In genomic region chr22:49514211-49514610, GRCh38 we compare ENCODE assay signal across 21 cellular contexts.
"Had no signal": no experiment of that assay in that cellular context is flagged by ENCODE, and none has a peak within 500 bp of the region (broad histone marks: within the 10 kb centered on the region; RNA-seq: fewer than 3 reads in every experiment).

No MANE protein-coding gene starts in this region.

- H3K27ac ChIP-seq: brain microvascular endothelial cell, coronary artery, heart left ventricle, sigmoid colon, upper lobe of left lung had no signal

- H3K4me1 ChIP-seq: heart left ventricle, sigmoid colon had no signal

- ATAC-seq: activated CD4-positive, alpha-beta T cell treated with anti-CD3 and anti-CD28 coated beads for 36 hours; activated T-helper 17 cell treated with anti-CD3 and anti-CD28 coated beads, Interleukin-2, amount 50 U/mL, for 72 hours; heart left ventricle; left cardiac atrium; mucosa of descending colon; T-cell had no signal

- H3K27me3 ChIP-seq: brain microvascular endothelial cell, upper lobe of left lung had no signal

- DNase-seq: activated CD4-positive, alpha-beta T cell treated with anti-CD3 and anti-CD28 coated beads for 36 hours; activated CD4-positive, alpha-beta T cell treated with anti-CD3 and anti-CD28 coated beads, Interleukin-2, amount 50 U/mL, for 4 hours; activated CD8-positive, alpha-beta memory T cell treated with anti-CD3 and anti-CD28 coated beads for 24 hours; activated CD8-positive, alpha-beta memory T cell treated with anti-CD3 and anti-CD28 coated beads, Interleukin-2, amount 50 U/mL, for 4 hours; activated naive CD4-positive, alpha-beta T cell treated with anti-CD3 and anti-CD28 coated beads for 36 hours; aorta; brain microvascular endothelial cell; central memory CD4-positive, alpha-beta T cell; heart left ventricle; left cardiac atrium; mucosa of descending colon; sigmoid colon; stimulated activated CD4-positive, alpha-beta T cell treated with anti-CD3 and anti-CD28 coated beads, Interleukin-4, amount 100 ng/mL, for 1 hour; stimulated activated naive CD4-positive, alpha-beta T cell treated with Interleukin-2 at 50 U/mL for 16 hours; T-cell; upper lobe of left lung had no signal

- H3K4me3 ChIP-seq: coronary artery, heart left ventricle, mucosa of descending colon, sigmoid colon, smooth muscle cell, upper lobe of left lung had no signal

- H3K36me3 ChIP-seq: brain microvascular endothelial cell, heart left ventricle, sigmoid colon, upper lobe of left lung had no signal

- H3K27me3 Mint-ChIP-seq: activated CD4-positive, alpha-beta T cell treated with anti-CD3 and anti-CD28 coated beads for 36 hours; activated T-cell treated with anti-CD3 and anti-CD28 coated beads, Interleukin-2, amount 50 U/mL, for 24 hours; activated T-helper 17 cell treated with anti-CD3 and anti-CD28 coated beads, Interleukin-2, amount 50 U/mL, for 72 hours had no signal

- H3K27ac Mint-ChIP-seq: activated CD4-positive, alpha-beta T cell treated with anti-CD3 and anti-CD28 coated beads for 36 hours; activated naive CD4-positive, alpha-beta T cell treated with anti-CD3 and anti-CD28 coated beads for 36 hours; activated T-helper 17 cell treated with anti-CD3 and anti-CD28 coated beads, Interleukin-2, amount 50 U/mL, for 72 hours; T-helper 2 cell treated with Interferon-gamma antibody and Interleukin-4, amounts not matched to agents 5 μg/mL and 100 μg/mL, for 36 hours had no signal

- H3K4me2 ChIP-seq: smooth muscle cell had no signal

- H3K4me3 Mint-ChIP-seq: activated CD4-positive, alpha-beta T cell treated with anti-CD3 and anti-CD28 coated beads for 36 hours; activated naive CD4-positive, alpha-beta T cell treated with anti-CD3 and anti-CD28 coated beads for 36 hours; activated T-cell treated with anti-CD3 and anti-CD28 coated beads, Interleukin-2, amount 50 U/mL, for 24 hours; activated T-helper 17 cell treated with anti-CD3 and anti-CD28 coated beads, Interleukin-2, amount 50 U/mL, for 72 hours; T-cell; T-helper 2 cell treated with Interferon-gamma antibody and Interleukin-4, amounts not matched to agents 5 μg/mL and 100 μg/mL, for 36 hours had no signal
